18 cellular contexts compared by ENCODE assay signal in genomic region chr21:22342855-22343254, GRCh38.
DNase-seq lines count a peak whose midpoint lies in the region; ATAC-seq lines count a peak whose summit lies in the region.
"Had no signal": no experiment of that assay in that cellular context is flagged by ENCODE, and none has a peak within 500 bp of the region (broad histone marks: within the 10 kb centered on the region; RNA-seq: fewer than 3 reads in every experiment).

No MANE protein-coding gene starts in this region.

- peak; percentile 10 for DNase-seq in DMS53 (lab: John Stamatoyannopoulos, UW)
- DNase-seq in DMS53 treated with DMSO at 0.1 percent for 48 hours (lab: John Stamatoyannopoulos, UW; ENCODE audit: unreplicated experiment): no peak
- peak; percentile 9 for DNase-seq in NCI-H774 (lab: John Stamatoyannopoulos, UW)
- DNase-seq in globus pallidus (ENCODE audit: low spot score): peak; percentile 16
- DNase-seq in NCI-H1092 treated with DMSO at 0.1 percent for 48 hours (lab: John Stamatoyannopoulos, UW): no peak
- no peak for DNase-seq in NOMO-1 (lab: John Stamatoyannopoulos, UW; ENCODE audit: unreplicated experiment in 2 of 2)
- DNase-seq in activated CD4-positive, alpha-beta T cell treated with anti-CD3 and anti-CD28 coated beads for 48 hours: no peak
- DNase-seq: activated CD8-positive, alpha-beta memory T cell treated with anti-CD3 and anti-CD28 coated beads for 24 hours; activated T-cell treated with anti-CD3 and anti-CD28 coated beads, Interleukin-2, amount 50 U/mL, for 48 hours; cortex of kidney; DMS79; naive B cell; NCI-H748 treated with DMSO at 0.1 percent for 48 hours; right lobe of liver; stimulated activated naive B cell treated with anti-CD40 and anti-IgM and Interleukin-4, amounts not matched to agents 10 μg/mL and 1 μg/mL and 100 μg/mL, for 72 hours; T1000 had no signal

- no peak for ATAC-seq in GM19467 (IDR thresholded peaks at IDR 0.05; ENCODE audit: unreplicated experiment)
- ATAC-seq: HCT116; stimulated activated naive B cell treated with anti-CD40 and anti-IgM and Interleukin-4, amounts not matched to agents 10 μg/mL and 1 μg/mL and 100 μg/mL, for 72 hours had no signal

Comparison
In these comparisons a context has a peak if more than half of its experiments do, and no peak if none do; other contexts are left out.
1. DNase-seq: peak in DMS53 (single experiment), NCI-H774 (single experiment) and globus pallidus (single experiment); none in DMS53 treated with DMSO at 0.1 percent for 48 hours (single experiment), NCI-H1092 treated with DMSO at 0.1 percent for 48 hours (single experiment), NOMO-1 (0 of 2) and activated CD4-positive, alpha-beta T cell treated with anti-CD3 and anti-CD28 coated beads for 48 hours (single experiment).